ENCODE assay signal across 21 cellular contexts in the genomic region with DNA sequence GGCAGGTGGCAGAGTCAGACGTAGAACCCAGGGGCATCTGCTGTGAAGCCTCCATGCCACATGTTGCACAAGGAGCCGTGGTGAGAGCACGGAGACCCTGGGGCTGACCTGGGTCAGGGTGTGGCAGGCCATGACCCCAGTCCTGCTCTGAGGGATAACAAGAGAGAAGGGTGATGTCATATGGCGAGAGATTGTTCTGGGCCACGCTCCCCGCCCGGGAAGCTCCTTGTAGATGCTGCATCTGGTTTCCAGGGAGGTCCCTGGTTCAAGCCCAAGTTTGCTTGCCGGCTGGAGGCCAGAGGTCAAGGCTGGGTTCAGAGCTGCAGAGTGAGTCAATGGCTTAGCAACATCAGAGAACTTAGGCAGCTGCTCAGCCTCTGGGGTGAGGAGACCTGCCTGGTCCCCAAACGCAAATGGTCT. TPM values are rescaled to one million over a fixed set of nuclear protein-coding genes. Genes with fewer than 3 reads are reported as not detected.
DNase-seq lines count a peak whose midpoint lies in the region; ATAC-seq and TF ChIP-seq lines count a peak whose summit lies in the region.
"Had no signal": no experiment of that assay in that cellular context is flagged by ENCODE, and none has a peak within 500 bp of the region (broad histone marks: within the 10 kb centered on the region; RNA-seq: fewer than 3 reads in every experiment).

No MANE protein-coding gene starts in this region.

- no peak overlapping the region for H3K4me3 Mint-ChIP-seq in Calu3 (ENCODE audit: low read depth, unreplicated experiment)
- H3K4me3 Mint-ChIP-seq: naive B cell had no signal

- H3K4me1 ChIP-seq in liver (ENCODE audit: control insufficient read depth in 4 of 4, insufficient read depth in 4 of 4, low read length in 3 of 4) (peaks cover 0 to 5% (median 2%) of the 10 kb centered on the region in 4 donors), stomach (peaks cover 8 to 17% (median 13%) of the 10 kb centered on the region in 4 donors)

- intact Hi-C loops in stomach (cut with DNase I; ENCODE audit: low total_unique reads) = no loop called here
- intact Hi-C loops in Calu3 (cut with micrococcal nuclease; ENCODE audit: unreplicated experiment) = no loop called here

- BruUV-seq in Calu3 (replicated peaks; lab: Mats Ljungman, UMichigan) = no TSS peak

- H3K4me3 ChIP-seq in MG63 = no peak overlapping the region
- H3K4me3 ChIP-seq in liver (ENCODE audit: low read depth in 1 of 3, low read length in 3 of 3) = no peak overlapping the region
- no peak overlapping the region for H3K4me3 ChIP-seq in stomach

- H3K27ac Mint-ChIP-seq in Calu3 (ENCODE audit: unreplicated experiment) = no peak overlapping the region
- H3K27ac Mint-ChIP-seq: activated naive CD4-positive, alpha-beta T cell treated with anti-CD3 and anti-CD28 coated beads, Interleukin-2, amount 50 U/mL, for 72 hours; IgD-negative memory B cell; naive B cell; progenitor cell of endocrine pancreas had no signal

- H3K27me3 Mint-ChIP-seq in Calu3 (ENCODE audit: unreplicated experiment) = peaks cover 95% of the 10 kb centered on the region

- H3K9me3 ChIP-seq in MG63 (no peaks in the 10 kb centered on the region), liver (ENCODE audit: control insufficient read depth in 4 of 4, low read length in 3 of 4) (no peaks in the 10 kb centered on the region), stomach (no peaks in the 10 kb centered on the region)

- DNase-seq in MG63 = peak; percentile 36
- DNase-seq in fibroblast of the conjunctiva (ENCODE audit: low read depth) = peak; percentile 13
- peak; percentile 28 for DNase-seq in stomach
- no peak for DNase-seq in activated CD8-positive, alpha-beta memory T cell treated with anti-CD3 and anti-CD28 coated beads, Interleukin-2, amount 50 U/mL, for 4 hours
- no peak for DNase-seq in cortex of kidney (lab: John Stamatoyannopoulos, UW)
- DNase-seq in Calu3 = no peak
- DNase-seq: activated CD4-positive, alpha-beta T cell treated with anti-CD3 and anti-CD28 coated beads for 48 hours; activated T-cell treated with anti-CD3 and anti-CD28 coated beads for 4 hours; brain microvascular endothelial cell; DND-41; MV-4-11; naive B cell; NCI-H2029; NCI-H510A treated with DMSO at 0.1 percent for 48 hours; T1000 had no signal

- TF ChIP-seq CTCF in liver (IDR thresholded peaks at IDR 0.05; ENCODE audit: low read depth, low read length, missing input control) = no peak
- no peak for TF ChIP-seq CTCF in stomach (IDR thresholded peaks at IDR 0.05)
- TF ChIP-seq CTCF in Calu3 (IDR thresholded peaks at IDR 0.05; ENCODE audit: unreplicated experiment) = no peak

- 65% methylated on average over 9 of the region's 9 CpGs for WGBS in liver
- 60 to 71% (median 63%) methylated on average over 7 to 9 of the region's 9 CpGs for WGBS in stomach, 5 donors

- no peaks in the 10 kb centered on the region for H3K36me3 Mint-ChIP-seq in Calu3 (ENCODE audit: insufficient read depth, unreplicated experiment)
- H3K36me3 Mint-ChIP-seq: activated naive CD4-positive, alpha-beta T cell treated with anti-CD3 and anti-CD28 coated beads, Interleukin-2, amount 50 U/mL, for 72 hours; naive B cell had no signal

- no peak for TF ChIP-seq EP300 in stomach (IDR thresholded peaks at IDR 0.05)

- CTCF ChIA-PET in Calu3 (lab: Charles Lee) = no interaction called here

- no peak overlapping the region for H3K9ac ChIP-seq in liver (ENCODE audit: low read depth in 1 of 2, low read length in 2 of 2)

- H3K4me1 Mint-ChIP-seq in Calu3 (ENCODE audit: low read depth, unreplicated experiment) = no peaks in the 10 kb centered on the region
- H3K4me1 Mint-ChIP-seq: naive B cell had no signal

- TF ChIP-seq POLR2A in stomach (IDR thresholded peaks at IDR 0.05) (no peak), GM18505 (IDR thresholded peaks at IDR 0.05; ENCODE audit: borderline replicate concordance, extremely low read depth, insufficient read depth, insufficient read length) (no peak)

- TF ChIP-seq RAD21 in liver (IDR thresholded peaks at IDR 0.05) = no peak

- ATAC-seq in GM18505 (IDR thresholded peaks at IDR 0.05; ENCODE audit: unreplicated experiment) = no peak
- ATAC-seq: activated naive CD4-positive, alpha-beta T cell treated with anti-CD3 and anti-CD28 coated beads, Interleukin-2, amount 50 U/mL, for 72 hours had no signal

- H3K27ac ChIP-seq in liver (ENCODE audit: low read depth in 1 of 2, low read length in 2 of 2) (no peak overlapping the region), stomach (peak overlapping the region in 3 of 5 donors; percentile 25 to 63 (median 52))
- H3K27ac ChIP-seq: brain microvascular endothelial cell, C4-2B had no signal

- no peaks in the 10 kb centered on the region for H3K9me3 Mint-ChIP-seq in Calu3 (ENCODE audit: low read depth, unreplicated experiment)
- H3K9me3 Mint-ChIP-seq: activated naive CD4-positive, alpha-beta T cell treated with anti-CD3 and anti-CD28 coated beads, Interleukin-2, amount 50 U/mL, for 72 hours; IgD-negative memory B cell; naive B cell had no signal

- H3K36me3 ChIP-seq in MG63 (no peaks in the 10 kb centered on the region), liver (ENCODE audit: control insufficient read depth in 4 of 4, insufficient read depth in 3 of 4, low read depth in 1 of 4, low read length in 3 of 4) (no peaks in the 10 kb centered on the region), stomach (no peaks in the 10 kb centered on the region)
- H3K36me3 ChIP-seq: brain microvascular endothelial cell had no signal

- H3K27me3 ChIP-seq in MG63 (no peaks in the 10 kb centered on the region), liver (ENCODE audit: control insufficient read depth in 4 of 4, insufficient read depth in 4 of 4, low read length in 3 of 4) (no peaks in the 10 kb centered on the region), stomach (no peaks in the 10 kb centered on the region)
- H3K27me3 ChIP-seq: brain microvascular endothelial cell had no signal

TF ChIP-seq in liver, 16 proteins besides CTCF, POLR2A, EP300 and RAD21:
- no peak for TF ChIP-seq FOXA1 (IDR thresholded peaks at IDR 0.05)
- TF ChIP-seq YY1 (IDR thresholded peaks at IDR 0.05) = no peak
- no peak for TF ChIP-seq GABPA (IDR thresholded peaks at IDR 0.05 in 1 of 2, conservative IDR thresholded peaks at IDR 0.05 in 1 of 2)
- TF ChIP-seq JUND (IDR thresholded peaks at IDR 0.05) = no peak
- peak; percentile 94 for TF ChIP-seq NR2F2 (IDR thresholded peaks at IDR 0.05)

RNA-seq across cellular contexts. Expression of a gene that starts 17.3 kb away (rescaled TPM):
- 0.40 TPM in 1 of 2 replicates, not detected in the other for total RNA-seq in MG63 (2014; rRNA removed; shearing (Covaris generic); ENCODE audit: low replicate concordance)
- 1 to 10 TPM; 2.8 to 6.3 TPM for total RNA-seq in liver
- 1 to 10 TPM; 2.0 to 3.3 TPM for polyA plus RNA-seq in liver
- 10 to 100 TPM in 3 of 5 donors, 1 to 10 TPM in 2; 1.2 to 34.1 (median 13.3) TPM for total RNA-seq in stomach
- polyA plus RNA-seq in stomach = 1 to 10 TPM; 2.7 to 9.5 (median 8.5) TPM
- not detected in 2 replicates for total RNA-seq in Calu3 (2022)
- total RNA-seq: activated naive CD4-positive, alpha-beta T cell treated with anti-CD3 and anti-CD28 coated beads, Interleukin-2, amount 50 U/mL, for 72 hours had no signal
- polyA plus RNA-seq: IgD-negative memory B cell had no signal

Comparison
In these comparisons a context has a peak if more than half of its experiments do, and no peak if none do; other contexts are left out.
1. DNase-seq: peak in MG63 (single experiment), fibroblast of the conjunctiva (single experiment) and stomach (single experiment); none in activated CD8-positive, alpha-beta memory T cell treated with anti-CD3 and anti-CD28 coated beads, Interleukin-2, amount 50 U/mL, for 4 hours (single experiment), cortex of kidney (single experiment) and Calu3 (single experiment).
2. H3K27ac ChIP-seq: peak in stomach (3 of 5); none in liver (0 of 2).